ENCODE assay signal across 18 cellular contexts in genomic region chr4:85228264-85228663, GRCh38.
DNase-seq lines count a peak whose midpoint lies in the region; ATAC-seq and TF ChIP-seq lines count a peak whose summit lies in the region.
"Had no signal": no experiment of that assay in that cellular context is flagged by ENCODE, and none has a peak within 500 bp of the region (broad histone marks: within the 10 kb centered on the region; RNA-seq: fewer than 3 reads in every experiment).

No MANE protein-coding gene starts in this region.

- H3K27me3 ChIP-seq in HL-60 (ENCODE audit: insufficient read depth, poor library complexity, severe bottlenecking) (no peaks in the 10 kb centered on the region), PC-3 (ENCODE audit: low read length) (0 out of 2 replicates have a peak, but pooled peaks cover 4% of the 10 kb centered on the region), foreskin keratinocyte (peaks cover 24% of the 10 kb centered on the region)
- H3K27me3 ChIP-seq: body of pancreas, colonic mucosa, vagina had no signal

- H3K4me2 ChIP-seq in PC-3 (ENCODE audit: low read length) = no peak overlapping the region

- CTCF ChIA-PET in PC-3 (lab: Charles Lee) = no interaction called here

- intact Hi-C loops in PC-3 (cut with micrococcal nuclease) = no loop called here

- H3K27ac ChIP-seq in HL-60 (replicated peaks) = no peak overlapping the region
- H3K27ac ChIP-seq in PC-3 (ENCODE audit: low read length) = no peak overlapping the region
- H3K27ac ChIP-seq in foreskin keratinocyte = no peak overlapping the region
- H3K27ac ChIP-seq: body of pancreas, colonic mucosa, prostate gland, skin epidermis, vagina had no signal

- no peaks in the 10 kb centered on the region for H3K36me3 ChIP-seq in PC-3 (ENCODE audit: low read depth, low read length)
- H3K36me3 ChIP-seq: colonic mucosa, prostate gland, vagina had no signal

- no peaks in the 10 kb centered on the region for H3K9me2 ChIP-seq in PC-3 (replicated peaks; ENCODE audit: low read length)

- H3K9ac ChIP-seq in PC-3 (ENCODE audit: low read length) = no peak overlapping the region

- POLR2A ChIA-PET in PC-3 (lab: Charles Lee; ENCODE audit: unreplicated experiment) = no interaction called here

- H3K4me1 ChIP-seq in PC-3 (ENCODE audit: insufficient read depth, low read length) (no peaks in the 10 kb centered on the region), foreskin keratinocyte (no peaks in the 10 kb centered on the region)
- H3K4me1 ChIP-seq: body of pancreas, colonic mucosa, prostate gland, vagina had no signal

- BruUV-seq in PC-3 (replicated peaks; lab: Mats Ljungman, UMichigan) = no TSS peak

- H4K20me1 ChIP-seq in PC-3 (ENCODE audit: low read length) = no peaks in the 10 kb centered on the region

- H3K79me2 ChIP-seq in PC-3 (ENCODE audit: low read length) = no peaks in the 10 kb centered on the region

- DNase-seq in GM12864 (ENCODE audit: low read depth) (no peak), HL-60 (ENCODE audit: low read depth in 1 of 2, low spot score in 1 of 2) (peak in 1 of 2 experiments; percentile 4), PC-3 (peak; percentile 23), foreskin keratinocyte (no peak), GOT3 (lab: John Stamatoyannopoulos, UW) (no peak), NCI-H1105 treated with DMSO at 0.1 percent for 48 hours (lab: John Stamatoyannopoulos, UW) (no peak)
- DNase-seq: activated naive CD8-positive, alpha-beta T cell treated with anti-CD3 and anti-CD28 coated beads, Interleukin-2, amount 10 ng/mL, durations not matched to agents 7 days and 5 days; body of pancreas; colonic mucosa; EL; hypothalamus; NCI-H774; stimulated activated CD4-positive, alpha-beta T cell treated with anti-CD3 and anti-CD28 coated beads, Interleukin-4, amount 100 ng/mL, for 24 hours; T-helper 1 cell had no signal

- H3F3A ChIP-seq in PC-3 (ENCODE audit: low read length, unreplicated experiment) = no peaks in the 10 kb centered on the region

- H3K4me3 ChIP-seq in GM12864 (ENCODE audit: low read depth, low read length) (no peak overlapping the region), HL-60 (replicated peaks; ENCODE audit: insufficient read depth, low read length) (no peak overlapping the region), PC-3 (ENCODE audit: low read length) (no peak overlapping the region)
- H3K4me3 ChIP-seq: body of pancreas, colonic mucosa, prostate gland, skin epidermis, vagina had no signal

- no peak overlapping the region for H2AFZ ChIP-seq in PC-3 (ENCODE audit: low read length)

- no peaks in the 10 kb centered on the region for H3K9me3 ChIP-seq in PC-3 (ENCODE audit: low read length)
- H3K9me3 ChIP-seq: body of pancreas, colonic mucosa, prostate gland, vagina had no signal

- no peak for ATAC-seq in PC-3
- no peak for ATAC-seq in foreskin keratinocyte
- ATAC-seq in HG02938 (IDR thresholded peaks at IDR 0.05; ENCODE audit: unreplicated experiment) = no peak
- ATAC-seq: body of pancreas had no signal

- TF ChIP-seq CTCF in GM12864 (IDR thresholded peaks at IDR 0.05; ENCODE audit: low read depth, low read length, missing control alignments) (peak; percentile 59), HL-60 (IDR thresholded peaks at IDR 0.05; ENCODE audit: insufficient read depth, low read length) (peak; percentile 22), PC-3 (conservative IDR thresholded peaks at IDR 0.05; ENCODE audit: low read depth, low read length) (peak; percentile 25; the same call in 1 of the 2 replicates), foreskin keratinocyte (conservative IDR thresholded peaks at IDR 0.05) (peak; percentile 36)
